In the genomic region with DNA sequence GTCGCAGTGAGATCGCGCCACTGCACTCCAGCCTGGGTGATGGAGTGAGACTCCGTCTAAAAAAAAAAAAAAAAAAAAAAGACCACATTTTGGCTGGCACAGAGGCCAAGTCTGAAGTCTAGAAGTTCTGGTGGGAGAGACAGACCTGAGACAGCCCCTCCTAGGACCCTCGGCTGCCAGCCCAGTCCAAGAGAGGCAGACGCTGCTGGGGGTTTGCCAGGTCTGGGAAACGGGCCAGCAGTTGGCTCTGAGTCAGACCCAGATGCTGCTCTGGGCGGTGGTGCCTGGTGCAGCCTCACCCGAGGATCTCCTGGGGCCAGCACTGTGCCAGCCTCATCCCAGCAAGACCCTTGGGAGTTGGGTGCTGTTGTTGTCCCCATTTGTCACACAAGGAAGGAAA, we compare ENCODE assay signal across 9 cellular contexts. TPM values are rescaled to one million over a fixed set of nuclear protein-coding genes. Genes with fewer than 3 reads are reported as not detected.
DNase-seq lines count a peak whose midpoint lies in the region; ATAC-seq and TF ChIP-seq lines count a peak whose summit lies in the region.
"Had no signal": no experiment of that assay in that cellular context is flagged by ENCODE, and none has a peak within 500 bp of the region (broad histone marks: within the 10 kb centered on the region; RNA-seq: fewer than 3 reads in every experiment).

No MANE protein-coding gene starts in this region.

- peak; percentile 94 for ATAC-seq in left ventricle myocardium superior
- no peak for ATAC-seq in WTC11
- no peak for ATAC-seq in activated CD8-positive, alpha-beta T cell treated with anti-CD3 and anti-CD28 coated beads for 36 hours

- H3K36me3 Mint-ChIP-seq in WTC11 = peaks cover 2% of the 10 kb centered on the region; the same call in 1 of the 2 replicates
- H3K36me3 Mint-ChIP-seq in activated CD8-positive, alpha-beta T cell treated with anti-CD3 and anti-CD28 coated beads for 36 hours (ENCODE audit: low read depth) = peaks cover 37% of the 10 kb centered on the region

- intact Hi-C loops in left ventricle myocardium superior (cut with micrococcal nuclease) = no loop called here
- intact Hi-C loops in tibial artery (cut with DNase I; ENCODE audit: low total_unique reads) = no loop called here
- intact Hi-C loops in activated CD8-positive, alpha-beta T cell treated with anti-CD3 and anti-CD28 coated beads for 36 hours (cut with micrococcal nuclease) = no loop called here

- H3K4me3 ChIP-seq in adipocyte (ENCODE audit: low read length) (no peak overlapping the region), tibial artery (no peak overlapping the region), SJCRH30 (no peak overlapping the region)
- H3K4me3 ChIP-seq: cardiac muscle cell had no signal

- POLR2A ChIA-PET in WTC11 (lab: Charles Lee) = no interaction called here
- POLR2A ChIA-PET in activated CD8-positive, alpha-beta T cell treated with anti-CD3 and anti-CD28 coated beads for 36 hours (lab: Charles Lee) = interaction anchor here (1.6 kb wide), 1 partner anchor 37 kb away, joined by 5 read pairs; a partner anchor contains a TSS

- DNase-seq in SHP77 (lab: John Stamatoyannopoulos, UW) (peak; percentile 17 to 33), SHP77 treated with DMSO at 0.1 percent for 48 hours (lab: John Stamatoyannopoulos, UW) (no peak), adipocyte (ENCODE audit: low read depth) (peak; percentile 64), left ventricle myocardium superior (peak; percentile 84), tibial artery (peak; percentile 49 to 78), SJCRH30 (no peak), WTC11 (ENCODE audit: low spot score) (no peak)
- no peak for DNase-seq in activated CD8-positive, alpha-beta T cell treated with anti-CD3 and anti-CD28 coated beads for 36 hours

- H3K27me3 ChIP-seq in adipocyte (replicated peaks; ENCODE audit: control insufficient read depth, insufficient read depth, low read length) (no peaks in the 10 kb centered on the region), tibial artery (peaks cover 0 to 7% of the 10 kb centered on the region in 2 donors), SJCRH30 (no peaks in the 10 kb centered on the region)
- H3K27me3 ChIP-seq: cardiac muscle cell had no signal

- CTCF ChIA-PET in WTC11 (lab: Charles Lee) = no interaction called here
- CTCF ChIA-PET in activated CD8-positive, alpha-beta T cell treated with anti-CD3 and anti-CD28 coated beads for 36 hours (lab: Charles Lee) = no interaction called here

- no peaks in the 10 kb centered on the region for H3K36me3 ChIP-seq in adipocyte (ENCODE audit: control insufficient read depth, insufficient read depth, low read length, severe bottlenecking)
- H3K36me3 ChIP-seq in tibial artery = no peaks in the 10 kb centered on the region
- no peaks in the 10 kb centered on the region for H3K36me3 ChIP-seq in SJCRH30
- H3K36me3 ChIP-seq: cardiac muscle cell had no signal

- no peaks in the 10 kb centered on the region for H3K9me3 ChIP-seq in adipocyte (ENCODE audit: control insufficient read depth, low read length)
- H3K9me3 ChIP-seq in tibial artery = no peaks in the 10 kb centered on the region
- H3K9me3 ChIP-seq in SJCRH30 (replicated peaks) = no peaks in the 10 kb centered on the region

- H3K4me1 ChIP-seq in adipocyte (ENCODE audit: control insufficient read depth, insufficient read depth, low read length) = no peaks in the 10 kb centered on the region
- peaks cover 0 to 12% (median 7%) of the 10 kb centered on the region in 4 donors for H3K4me1 ChIP-seq in tibial artery
- no peaks in the 10 kb centered on the region for H3K4me1 ChIP-seq in SJCRH30

- peaks cover 21% of the 10 kb centered on the region for H3K4me1 Mint-ChIP-seq in WTC11
- H3K4me1 Mint-ChIP-seq in activated CD8-positive, alpha-beta T cell treated with anti-CD3 and anti-CD28 coated beads for 36 hours (ENCODE audit: low read depth) = peaks cover 40% of the 10 kb centered on the region

- TF ChIP-seq CTCF in tibial artery (IDR thresholded peaks at IDR 0.05) (no peak), WTC11 (IDR thresholded peaks at IDR 0.05) (no peak)
- TF ChIP-seq CTCF in activated CD8-positive, alpha-beta T cell treated with anti-CD3 and anti-CD28 coated beads for 36 hours (IDR thresholded peaks at IDR 0.05) = no peak

- no peak overlapping the region for H3K27ac Mint-ChIP-seq in WTC11
- no peak overlapping the region for H3K27ac Mint-ChIP-seq in activated CD8-positive, alpha-beta T cell treated with anti-CD3 and anti-CD28 coated beads for 36 hours

- no peaks in the 10 kb centered on the region for H3K9me3 Mint-ChIP-seq in WTC11
- no peaks in the 10 kb centered on the region for H3K9me3 Mint-ChIP-seq in activated CD8-positive, alpha-beta T cell treated with anti-CD3 and anti-CD28 coated beads for 36 hours

- no peak overlapping the region for H3K9ac ChIP-seq in adipocyte (ENCODE audit: low read length)

- H3K27ac ChIP-seq in tibial artery (no peak overlapping the region), SJCRH30 (no peak overlapping the region)
- H3K27ac ChIP-seq: cardiac muscle cell had no signal

- H3K4me3 Mint-ChIP-seq in WTC11 = no peak overlapping the region
- H3K4me3 Mint-ChIP-seq in activated CD8-positive, alpha-beta T cell treated with anti-CD3 and anti-CD28 coated beads for 36 hours = no peak overlapping the region

- H3K27me3 Mint-ChIP-seq in WTC11 (ENCODE audit: low read depth) = no peaks in the 10 kb centered on the region; the same call in 1 of the 2 replicates
- H3K27me3 Mint-ChIP-seq in activated CD8-positive, alpha-beta T cell treated with anti-CD3 and anti-CD28 coated beads for 36 hours = no peaks in the 10 kb centered on the region

TF ChIP-seq in WTC11, 78 proteins besides CTCF, POLR2A, EP300 and RAD21:
- TF ChIP-seq IRF2 (CRISPR knock-in tag; IDR thresholded peaks at IDR 0.05; ENCODE audit: borderline replicate concordance, low read depth) (no peak), TEAD1 (CRISPR knock-in tag; IDR thresholded peaks at IDR 0.05) (no peak), GABPB1 (CRISPR knock-in tag; IDR thresholded peaks at IDR 0.05) (no peak), PRRX2 (CRISPR knock-in tag; IDR thresholded peaks at IDR 0.05) (no peak), ZNF121 (CRISPR knock-in tag; IDR thresholded peaks at IDR 0.05) (no peak), HMGA2 (CRISPR knock-in tag; IDR thresholded peaks at IDR 0.05) (no peak), ZNF396 (CRISPR knock-in tag; IDR thresholded peaks at IDR 0.05; ENCODE audit: borderline replicate concordance) (no peak), JUN (CRISPR knock-in tag; IDR thresholded peaks at IDR 0.05) (no peak), SMAD3 (CRISPR knock-in tag; IDR thresholded peaks at IDR 0.05; ENCODE audit: borderline replicate concordance) (no peak), SP1 (CRISPR knock-in tag; conservative IDR thresholded peaks at IDR 0.05) (no peak)

RNA-seq across cellular contexts. Expression of a gene that starts 5.8 kb away (rescaled TPM):
- 0.97 TPM for total RNA-seq in left ventricle myocardium superior
- total RNA-seq in SJCRH30 (2014; rRNA removed; shearing (Covaris generic)) = 2.8 and 3.0 TPM in 2 replicates
- 22.8 to 26.8 TPM (median 25.1 TPM) in 3 replicates for total RNA-seq in WTC11 (2021)
- 10 to 100 TPM; 36.9 to 38.3 TPM for total RNA-seq in activated CD8-positive, alpha-beta T cell treated with anti-CD3 and anti-CD28 coated beads for 36 hours

RNA-seq across cellular contexts. Expression of a gene that starts 37.8 kb away (rescaled TPM):
- not detected for total RNA-seq in left ventricle myocardium superior
- not detected in 2 replicates for total RNA-seq in SJCRH30 (2014; rRNA removed; shearing (Covaris generic))
- 1.2 to 1.9 TPM (median 1.3 TPM) in 3 replicates for total RNA-seq in WTC11 (2021)
- under 1 TPM in 1 of 2 experiments, not detected in 1; 0.20 TPM for total RNA-seq in activated CD8-positive, alpha-beta T cell treated with anti-CD3 and anti-CD28 coated beads for 36 hours
- total RNA-seq: cardiac muscle cell had no signal

RNA-seq across cellular contexts. Expression of a gene that starts 37.8 kb away (rescaled TPM):
- 25.5 TPM for total RNA-seq in left ventricle myocardium superior
- total RNA-seq in SJCRH30 (2014; rRNA removed; shearing (Covaris generic)) = 27.3 and 29.6 TPM in 2 replicates
- total RNA-seq in WTC11 (2021) = 115 to 124 TPM (median 120 TPM) in 3 replicates
- total RNA-seq in activated CD8-positive, alpha-beta T cell treated with anti-CD3 and anti-CD28 coated beads for 36 hours = 10 to 100 TPM; 53.8 to 54.7 TPM

Comparison
In these comparisons a context has a peak if more than half of its experiments do, and no peak if none do; other contexts are left out.
1. DNase-seq: peak in SHP77 (2 of 2), adipocyte (single experiment), left ventricle myocardium superior (single experiment) and tibial artery (2 of 2); none in SHP77 treated with DMSO at 0.1 percent for 48 hours (single experiment), SJCRH30 (0 of 2), WTC11 (single experiment) and activated CD8-positive, alpha-beta T cell treated with anti-CD3 and anti-CD28 coated beads for 36 hours (single experiment).